Comparison of ENCODE assay signal across 23 cellular contexts in genomic region chr2:23346029-23346428, GRCh38.
"Had no signal": no experiment of that assay in that cellular context is flagged by ENCODE, and none has a peak within 500 bp of the region (broad histone marks: within the 10 kb centered on the region; RNA-seq: fewer than 3 reads in every experiment).

No MANE protein-coding gene starts in this region.

- H3K9me3 Mint-ChIP-seq: activated naive CD8-positive, alpha-beta T cell treated with anti-CD3 and anti-CD28 coated beads for 36 hours; central memory CD8-positive, alpha-beta T cell; natural killer cell had no signal

- ATAC-seq: activated CD4-positive, alpha-beta T cell treated with anti-CD3 and anti-CD28 coated beads for 36 hours; gastrocnemius medialis; left cardiac atrium; natural killer cell; stimulated activated naive CD8-positive, alpha-beta T cell treated with anti-CD3 and anti-CD28 coated beads, Interleukin-15, Interleukin-2, amounts not matched to agents 100 U/mL and 50 U/mL, for 24 hours; upper lobe of right lung had no signal

- H3K4me1 ChIP-seq: breast epithelium, colonic mucosa, prostate gland, thyroid gland, upper lobe of right lung had no signal

- H3K9me3 ChIP-seq: colonic mucosa, gastrocnemius medialis, ovary, prostate gland, thyroid gland, upper lobe of right lung had no signal

- H3K4me3 Mint-ChIP-seq: activated B cell treated with CpG ODN at 0.5 μM for 24 hours; activated CD4-positive, alpha-beta T cell treated with anti-CD3 and anti-CD28 coated beads for 36 hours; activated naive CD8-positive, alpha-beta T cell treated with anti-CD3 and anti-CD28 coated beads for 36 hours; central memory CD8-positive, alpha-beta T cell; natural killer cell had no signal

- H3K27me3 Mint-ChIP-seq: activated naive CD8-positive, alpha-beta T cell treated with anti-CD3 and anti-CD28 coated beads for 36 hours had no signal

- H3K27ac ChIP-seq: breast epithelium, colonic mucosa, esophagus squamous epithelium, gastrocnemius medialis, ovary, prostate gland, thyroid gland, upper lobe of right lung had no signal

- DNase-seq: activated B cell treated with CpG ODN at 0.5 μM for 24 hours; activated CD4-positive, alpha-beta T cell treated with anti-CD3 and anti-CD28 coated beads for 36 hours; activated CD4-positive, alpha-beta T cell treated with anti-CD3 and anti-CD28 coated beads, Interleukin-2, amount 50 U/mL, for 48 hours; activated naive CD4-positive, alpha-beta T cell treated with Interleukin-2 at 50 U/mL for 16 hours; activated naive CD8-positive, alpha-beta T cell treated with anti-CD3 and anti-CD28 coated beads for 36 hours; activated T-cell treated with anti-CD3 and anti-CD28 coated beads, Interleukin-2, amount 50 U/mL, for 48 hours; colonic mucosa; esophagus squamous epithelium; gastrocnemius medialis; islet precursor cell; left cardiac atrium; midbrain; natural killer cell; ovary; stimulated activated CD4-positive, alpha-beta T cell treated with anti-CD3 and anti-CD28 coated beads, Interleukin-4, amount 100 ng/mL, for 1 hour; stimulated activated naive CD8-positive, alpha-beta T cell treated with anti-CD3 and anti-CD28 coated beads, Interleukin-15, Interleukin-2, amounts not matched to agents 100 U/mL and 50 U/mL, for 24 hours; substantia nigra; T1000; thyroid gland; upper lobe of right lung had no signal

- H3K36me3 ChIP-seq: breast epithelium, colonic mucosa, esophagus squamous epithelium, gastrocnemius medialis, ovary, prostate gland, thyroid gland, upper lobe of right lung had no signal

- H3K27me3 ChIP-seq: breast epithelium, colonic mucosa, gastrocnemius medialis, ovary, thyroid gland, upper lobe of right lung had no signal

- H3K4me3 ChIP-seq: breast epithelium, colonic mucosa, esophagus squamous epithelium, gastrocnemius medialis, ovary, prostate gland, thyroid gland, upper lobe of right lung had no signal

- H3K36me3 Mint-ChIP-seq: activated naive CD8-positive, alpha-beta T cell treated with anti-CD3 and anti-CD28 coated beads for 36 hours; natural killer cell had no signal

- H3K4me1 Mint-ChIP-seq: activated B cell treated with CpG ODN at 0.5 μM for 24 hours; activated CD4-positive, alpha-beta T cell treated with anti-CD3 and anti-CD28 coated beads for 36 hours; activated naive CD8-positive, alpha-beta T cell treated with anti-CD3 and anti-CD28 coated beads for 36 hours; central memory CD8-positive, alpha-beta T cell; natural killer cell had no signal

- H3K27ac Mint-ChIP-seq: activated B cell treated with CpG ODN at 0.5 μM for 24 hours; activated CD4-positive, alpha-beta T cell treated with anti-CD3 and anti-CD28 coated beads for 36 hours; activated naive CD8-positive, alpha-beta T cell treated with anti-CD3 and anti-CD28 coated beads for 36 hours; natural killer cell had no signal
